Comparison of ENCODE assay signal across 25 cellular contexts in the genomic region with DNA sequence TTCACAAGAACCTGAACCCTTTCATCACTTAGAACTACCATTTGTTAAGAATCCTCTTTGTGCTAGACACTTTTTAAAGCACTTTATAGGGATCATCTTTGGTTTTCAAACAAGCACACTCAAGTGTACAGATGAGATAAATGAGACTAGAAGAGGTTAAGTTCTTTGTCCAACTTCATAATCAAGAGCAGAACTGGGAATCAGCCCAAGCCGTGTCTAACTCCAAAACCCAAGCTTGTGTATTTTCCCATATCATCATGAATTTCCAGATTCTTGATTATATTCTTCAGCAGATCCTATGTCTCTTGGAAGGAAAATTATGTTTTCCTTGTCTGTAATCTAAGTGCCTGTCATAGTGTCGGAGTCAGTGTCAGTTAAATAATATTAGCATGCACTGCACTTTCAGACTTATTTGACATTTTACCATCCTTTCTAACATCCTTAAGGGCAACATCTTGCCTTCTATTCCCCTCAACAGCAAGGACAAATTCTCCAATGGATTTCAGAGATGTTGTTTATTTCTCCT.
"Had no signal": no experiment of that assay in that cellular context is flagged by ENCODE, and none has a peak within 500 bp of the region (broad histone marks: within the 10 kb centered on the region; RNA-seq: fewer than 3 reads in every experiment).

No MANE protein-coding gene starts in this region.

- H3K4me2 ChIP-seq: hepatocyte, neural progenitor cell had no signal

- H3K9me3 ChIP-seq: left ventricle myocardium inferior, mucosa of descending colon, neutrophil, right atrium auricular region, suprapubic skin, thoracic aorta, tibial artery, uterus had no signal

- H3K79me2 ChIP-seq: hepatocyte had no signal

- H2AFZ ChIP-seq: hepatocyte, neural progenitor cell had no signal

- H3K4me3 ChIP-seq: hepatocyte, left ventricle myocardium inferior, lung, mucosa of descending colon, neural progenitor cell, right atrium auricular region, skin epidermis, suprapubic skin, thoracic aorta, tibial artery, uterus had no signal

- H3K36me3 ChIP-seq: left ventricle myocardium inferior, neural progenitor cell, neutrophil, right atrium auricular region, suprapubic skin, thoracic aorta, tibial artery, uterus had no signal

- H3K9me3 Mint-ChIP-seq: natural killer cell treated with Interleukin-12 subunit alpha and Interleukin-12 subunit beta and Interleukin-15 and Interleukin-18, amount 100 ng/mL, for 72 hours; neural progenitor cell; stimulated activated naive CD8-positive, alpha-beta T cell treated with anti-CD3 and anti-CD28 coated beads, Interleukin-15, Interleukin-2, amounts not matched to agents 100 ng/mL and 50 ng/mL, for 24 hours had no signal

- DNase-seq: islet precursor cell; left ventricle myocardium inferior; midbrain; mucosa of descending colon; naive thymus-derived CD4-positive, alpha-beta T cell; occipital lobe; stimulated activated CD4-positive, alpha-beta T cell treated with anti-CD3 and anti-CD28 coated beads, Interleukin-12 subunit alpha, Interleukin-12 subunit beta, amount 100 ng/mL, for 4 hours; stimulated activated CD4-positive, alpha-beta T cell treated with anti-CD3 and anti-CD28 coated beads, Interleukin-15, amount 100 ng/mL, for 24 hours; stimulated activated CD4-positive, alpha-beta T cell treated with anti-CD3 and anti-CD28 coated beads, Interleukin-2, amount 100 ng/mL, for 24 hours; stimulated activated CD4-positive, alpha-beta T cell treated with anti-CD3 and anti-CD28 coated beads, Interleukin-4, amount 100 ng/mL, for 1 hour; stimulated activated naive CD4-positive, alpha-beta T cell; tibial artery; uterus had no signal

- H3K4me3 Mint-ChIP-seq: naive thymus-derived CD4-positive, alpha-beta T cell; natural killer cell treated with Interleukin-12 subunit alpha and Interleukin-12 subunit beta and Interleukin-15 and Interleukin-18, amount 100 ng/mL, for 72 hours; neural progenitor cell; stimulated activated naive CD8-positive, alpha-beta T cell treated with anti-CD3 and anti-CD28 coated beads, Interleukin-15, Interleukin-2, amounts not matched to agents 100 ng/mL and 50 ng/mL, for 24 hours had no signal

- H3K36me3 Mint-ChIP-seq: naive thymus-derived CD4-positive, alpha-beta T cell; natural killer cell treated with Interleukin-12 subunit alpha and Interleukin-12 subunit beta and Interleukin-15 and Interleukin-18, amount 100 ng/mL, for 72 hours; neural progenitor cell had no signal

- H3K4me1 Mint-ChIP-seq: naive thymus-derived CD4-positive, alpha-beta T cell had no signal

- H3K27ac ChIP-seq: hepatocyte, left ventricle myocardium inferior, neural progenitor cell, neutrophil, right atrium auricular region, skin epidermis, suprapubic skin, thoracic aorta, tibial artery, uterus had no signal

- H3K27me3 Mint-ChIP-seq: natural killer cell treated with Interleukin-12 subunit alpha and Interleukin-12 subunit beta and Interleukin-15 and Interleukin-18, amount 100 ng/mL, for 72 hours; stimulated activated naive CD8-positive, alpha-beta T cell treated with anti-CD3 and anti-CD28 coated beads, Interleukin-15, Interleukin-2, amounts not matched to agents 100 ng/mL and 50 ng/mL, for 24 hours had no signal

- H3K4me1 ChIP-seq: left ventricle myocardium inferior, right atrium auricular region, suprapubic skin, tibial artery, uterus had no signal

- ATAC-seq: mucosa of descending colon; naive thymus-derived CD4-positive, alpha-beta T cell; natural killer cell treated with Interleukin-12 subunit alpha and Interleukin-12 subunit beta and Interleukin-15 and Interleukin-18, amount 100 ng/mL, for 72 hours; sciatic nerve had no signal

- H3K27ac Mint-ChIP-seq: naive thymus-derived CD4-positive, alpha-beta T cell; natural killer cell treated with Interleukin-12 subunit alpha and Interleukin-12 subunit beta and Interleukin-15 and Interleukin-18, amount 100 ng/mL, for 72 hours; neural progenitor cell; progenitor cell of endocrine pancreas; stimulated activated naive CD8-positive, alpha-beta T cell treated with anti-CD3 and anti-CD28 coated beads, Interleukin-15, Interleukin-2, amounts not matched to agents 100 ng/mL and 50 ng/mL, for 24 hours had no signal

- H3K9ac ChIP-seq: neural progenitor cell had no signal

- H3K27me3 ChIP-seq: hepatocyte, neural progenitor cell, neutrophil, right atrium auricular region, suprapubic skin, tibial artery, uterus had no signal
